Comparison of ENCODE assay signal across 17 cellular contexts in the genomic region with DNA sequence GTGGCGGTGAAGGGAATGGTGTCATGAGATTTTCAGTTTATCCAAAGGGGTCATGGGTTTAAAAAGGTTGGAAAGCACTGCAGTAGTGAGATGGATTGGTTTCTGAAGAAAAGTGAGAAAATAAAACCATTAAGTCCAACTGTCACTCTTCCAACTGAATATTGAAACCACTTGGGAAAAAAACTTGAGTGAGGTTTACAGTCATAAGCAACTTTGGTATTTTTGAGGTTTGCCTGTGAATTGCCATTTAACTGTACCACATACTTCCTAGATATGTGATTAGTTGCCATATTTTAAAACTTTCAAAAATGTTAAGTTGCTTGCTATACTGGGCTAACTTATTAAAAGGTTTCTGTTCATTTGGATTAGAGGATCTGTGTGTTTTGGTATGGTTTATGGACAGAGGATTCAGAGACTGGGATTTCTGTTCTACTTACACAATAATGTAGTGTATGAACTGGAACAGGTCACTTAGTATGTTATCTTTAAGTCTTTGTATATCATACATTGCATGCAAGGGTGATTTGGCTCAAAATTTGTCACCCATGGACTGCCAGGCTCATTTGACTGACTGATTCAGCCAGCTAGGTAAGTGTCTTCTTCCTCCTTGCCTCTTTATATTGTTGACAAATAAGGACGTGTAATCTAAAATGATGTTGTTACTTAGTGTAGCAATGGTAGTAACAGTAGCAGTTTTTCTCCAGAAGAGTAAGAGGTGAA.
A peak's percentile ranks its signal among the peaks of the same experiment; 100 is the strongest.
DNase-seq lines count a peak whose midpoint lies in the region; ATAC-seq and TF ChIP-seq lines count a peak whose summit lies in the region.
"Had no signal": no experiment of that assay in that cellular context is flagged by ENCODE, and none has a peak within 500 bp of the region (broad histone marks: within the 10 kb centered on the region; RNA-seq: fewer than 3 reads in every experiment).

No MANE protein-coding gene starts in this region.

- no peak for TF ChIP-seq CTCF in lower lobe of right lung (IDR thresholded peaks at IDR 0.05)

- no peaks in the 10 kb centered on the region for H3K27me3 Mint-ChIP-seq in activated CD8-positive, alpha-beta memory T cell treated with anti-CD3 and anti-CD28 coated beads, Interleukin-2, amount 10 ng/mL, durations not matched to agents 7 days and 5 days
- no peaks in the 10 kb centered on the region for H3K27me3 Mint-ChIP-seq in activated T-helper 1 cell treated with anti-CD3 and anti-CD28 coated beads, Interleukin-12 subunit alpha, Interleukin-12 subunit beta, Interleukin-2, Interleukin-4 antibody, amounts not matched to agents 30 ng/mL and 10 ng/mL and 1 ng/mL, durations not matched to agents 14 hours and 24 hours and 36 hours (ENCODE audit: insufficient read depth)
- no peaks in the 10 kb centered on the region for H3K27me3 Mint-ChIP-seq in central memory CD8-positive, alpha-beta T cell
- H3K27me3 Mint-ChIP-seq: CD8-positive, alpha-beta memory T cell had no signal

- H3K4me1 ChIP-seq in lower lobe of right lung = no peaks in the 10 kb centered on the region
- H3K4me1 ChIP-seq: BE2C had no signal

- H3K27ac Mint-ChIP-seq in activated CD8-positive, alpha-beta memory T cell treated with anti-CD3 and anti-CD28 coated beads, Interleukin-2, amount 10 ng/mL, durations not matched to agents 7 days and 5 days = peak overlapping the region; percentile 24
- H3K27ac Mint-ChIP-seq in activated T-helper 1 cell treated with anti-CD3 and anti-CD28 coated beads, Interleukin-12 subunit alpha, Interleukin-12 subunit beta, Interleukin-2, Interleukin-4 antibody, amounts not matched to agents 30 ng/mL and 10 ng/mL and 1 ng/mL, durations not matched to agents 14 hours and 24 hours and 36 hours = peak overlapping the region; percentile 65
- no peak overlapping the region for H3K27ac Mint-ChIP-seq in central memory CD8-positive, alpha-beta T cell (ENCODE audit: low read depth)
- peak overlapping the region; percentile 0 for H3K27ac Mint-ChIP-seq in stimulated activated effector memory CD8-positive, alpha-beta T cell treated with anti-CD3 and anti-CD28 coated beads, Interleukin-12 subunit alpha, Interleukin-12 subunit beta, amount 100 ng/mL, for 72 hours
- H3K27ac Mint-ChIP-seq: CD4-positive, CD25-positive, alpha-beta regulatory T cell; H9 had no signal

- H3K4me1 Mint-ChIP-seq in activated CD8-positive, alpha-beta memory T cell treated with anti-CD3 and anti-CD28 coated beads, Interleukin-2, amount 10 ng/mL, durations not matched to agents 7 days and 5 days = peaks cover 28% of the 10 kb centered on the region
- H3K4me1 Mint-ChIP-seq in activated T-helper 1 cell treated with anti-CD3 and anti-CD28 coated beads, Interleukin-12 subunit alpha, Interleukin-12 subunit beta, Interleukin-2, Interleukin-4 antibody, amounts not matched to agents 30 ng/mL and 10 ng/mL and 1 ng/mL, durations not matched to agents 14 hours and 24 hours and 36 hours (ENCODE audit: low read depth) = peaks cover 52% of the 10 kb centered on the region
- H3K4me1 Mint-ChIP-seq in central memory CD8-positive, alpha-beta T cell = peaks cover 46% of the 10 kb centered on the region
- H3K4me1 Mint-ChIP-seq in stimulated activated effector memory CD8-positive, alpha-beta T cell treated with anti-CD3 and anti-CD28 coated beads, Interleukin-12 subunit alpha, Interleukin-12 subunit beta, amount 100 ng/mL, for 72 hours = peaks cover 31% of the 10 kb centered on the region

- H3K27ac ChIP-seq in lower lobe of right lung = no peak overlapping the region

- H3K27me3 ChIP-seq in lower lobe of right lung (ENCODE audit: low read depth) = no peaks in the 10 kb centered on the region
- H3K27me3 ChIP-seq: BE2C had no signal

- CTCF ChIA-PET in activated CD8-positive, alpha-beta memory T cell treated with anti-CD3 and anti-CD28 coated beads, Interleukin-2, amount 10 ng/mL, durations not matched to agents 7 days and 5 days (lab: Charles Lee) = no interaction called here

- DNase-seq in activated CD8-positive, alpha-beta memory T cell treated with anti-CD3 and anti-CD28 coated beads, Interleukin-2, amount 10 ng/mL, durations not matched to agents 7 days and 5 days = no peak
- DNase-seq in activated CD8-positive, alpha-beta memory T cell treated with anti-CD3 and anti-CD28 coated beads, Interleukin-2, amount 50 U/mL, for 4 hours = no peak
- no peak for DNase-seq in activated T-helper 1 cell treated with anti-CD3 and anti-CD28 coated beads, Interleukin-12 subunit alpha, Interleukin-12 subunit beta, Interleukin-2, Interleukin-4 antibody, amounts not matched to agents 30 ng/mL and 10 ng/mL and 1 ng/mL, durations not matched to agents 14 hours and 24 hours and 36 hours (ENCODE audit: low spot score)
- no peak for DNase-seq in central memory CD8-positive, alpha-beta T cell (ENCODE audit: low spot score in 2 of 2)
- no peak for DNase-seq in stimulated activated effector memory CD8-positive, alpha-beta T cell treated with anti-CD3 and anti-CD28 coated beads, Interleukin-12 subunit alpha, Interleukin-12 subunit beta, amount 100 ng/mL, for 72 hours (ENCODE audit: low spot score in 2 of 2)
- DNase-seq in NCI-H1694 treated with DMSO at 0.1 percent for 48 hours (lab: John Stamatoyannopoulos, UW) = no peak
- no peak for DNase-seq in lower lobe of right lung
- DNase-seq: ACHN; BE2C; C1 segment of cervical spinal cord; CD4-positive, CD25-positive, alpha-beta regulatory T cell; CD8-positive, alpha-beta memory T cell; COR-L47; DMS 273 treated with DMSO at 0.1 percent for 48 hours; DMS53; H9; IMR-90 had no signal

- no peak for ATAC-seq in activated CD8-positive, alpha-beta memory T cell treated with anti-CD3 and anti-CD28 coated beads, Interleukin-2, amount 10 ng/mL, durations not matched to agents 7 days and 5 days
- ATAC-seq in central memory CD8-positive, alpha-beta T cell (replicated peaks; ENCODE audit: extremely low read depth, poor library complexity, severe bottlenecking) = peak; percentile 46
- ATAC-seq in stimulated activated effector memory CD8-positive, alpha-beta T cell treated with anti-CD3 and anti-CD28 coated beads, Interleukin-12 subunit alpha, Interleukin-12 subunit beta, amount 100 ng/mL, for 72 hours = peak; percentile 67
- no peak for ATAC-seq in lower lobe of right lung

- no peak overlapping the region for H3K4me3 ChIP-seq in lower lobe of right lung

- no peaks in the 10 kb centered on the region for H3K9me3 ChIP-seq in lower lobe of right lung
- H3K9me3 ChIP-seq: BE2C had no signal

- H3K4me3 Mint-ChIP-seq in activated CD8-positive, alpha-beta memory T cell treated with anti-CD3 and anti-CD28 coated beads, Interleukin-2, amount 10 ng/mL, durations not matched to agents 7 days and 5 days = no peak overlapping the region
- H3K4me3 Mint-ChIP-seq in activated T-helper 1 cell treated with anti-CD3 and anti-CD28 coated beads, Interleukin-12 subunit alpha, Interleukin-12 subunit beta, Interleukin-2, Interleukin-4 antibody, amounts not matched to agents 30 ng/mL and 10 ng/mL and 1 ng/mL, durations not matched to agents 14 hours and 24 hours and 36 hours = peak overlapping the region; percentile 55
- H3K4me3 Mint-ChIP-seq in central memory CD8-positive, alpha-beta T cell = peak overlapping the region; percentile 41
- peak overlapping the region; percentile 20 for H3K4me3 Mint-ChIP-seq in stimulated activated effector memory CD8-positive, alpha-beta T cell treated with anti-CD3 and anti-CD28 coated beads, Interleukin-12 subunit alpha, Interleukin-12 subunit beta, amount 100 ng/mL, for 72 hours
- H3K4me3 Mint-ChIP-seq: CD4-positive, CD25-positive, alpha-beta regulatory T cell; H9 had no signal

- peaks cover 5% of the 10 kb centered on the region for H3K9me3 Mint-ChIP-seq in activated CD8-positive, alpha-beta memory T cell treated with anti-CD3 and anti-CD28 coated beads, Interleukin-2, amount 10 ng/mL, durations not matched to agents 7 days and 5 days (ENCODE audit: low read depth)
- peaks cover 10% of the 10 kb centered on the region for H3K9me3 Mint-ChIP-seq in activated T-helper 1 cell treated with anti-CD3 and anti-CD28 coated beads, Interleukin-12 subunit alpha, Interleukin-12 subunit beta, Interleukin-2, Interleukin-4 antibody, amounts not matched to agents 30 ng/mL and 10 ng/mL and 1 ng/mL, durations not matched to agents 14 hours and 24 hours and 36 hours
- H3K9me3 Mint-ChIP-seq in central memory CD8-positive, alpha-beta T cell = no peaks in the 10 kb centered on the region
- no peaks in the 10 kb centered on the region for H3K9me3 Mint-ChIP-seq in stimulated activated effector memory CD8-positive, alpha-beta T cell treated with anti-CD3 and anti-CD28 coated beads, Interleukin-12 subunit alpha, Interleukin-12 subunit beta, amount 100 ng/mL, for 72 hours
- H3K9me3 Mint-ChIP-seq: CD4-positive, CD25-positive, alpha-beta regulatory T cell; CD8-positive, alpha-beta memory T cell; H9 had no signal

- peaks cover 21% of the 10 kb centered on the region for H3K36me3 Mint-ChIP-seq in activated CD8-positive, alpha-beta memory T cell treated with anti-CD3 and anti-CD28 coated beads, Interleukin-2, amount 10 ng/mL, durations not matched to agents 7 days and 5 days
- peaks cover 11% of the 10 kb centered on the region for H3K36me3 Mint-ChIP-seq in activated T-helper 1 cell treated with anti-CD3 and anti-CD28 coated beads, Interleukin-12 subunit alpha, Interleukin-12 subunit beta, Interleukin-2, Interleukin-4 antibody, amounts not matched to agents 30 ng/mL and 10 ng/mL and 1 ng/mL, durations not matched to agents 14 hours and 24 hours and 36 hours (ENCODE audit: low read depth)
- peaks cover 2% of the 10 kb centered on the region for H3K36me3 Mint-ChIP-seq in central memory CD8-positive, alpha-beta T cell (ENCODE audit: insufficient read depth)
- no peaks in the 10 kb centered on the region for H3K36me3 Mint-ChIP-seq in stimulated activated effector memory CD8-positive, alpha-beta T cell treated with anti-CD3 and anti-CD28 coated beads, Interleukin-12 subunit alpha, Interleukin-12 subunit beta, amount 100 ng/mL, for 72 hours
- H3K36me3 Mint-ChIP-seq: CD4-positive, CD25-positive, alpha-beta regulatory T cell; CD8-positive, alpha-beta memory T cell had no signal

- no peaks in the 10 kb centered on the region for H3K36me3 ChIP-seq in lower lobe of right lung
- H3K36me3 ChIP-seq: BE2C had no signal

- intact Hi-C loops in activated T-helper 1 cell treated with anti-CD3 and anti-CD28 coated beads, Interleukin-12 subunit alpha, Interleukin-12 subunit beta, Interleukin-2, Interleukin-4 antibody, amounts not matched to agents 30 ng/mL and 10 ng/mL and 1 ng/mL, durations not matched to agents 14 hours and 24 hours and 36 hours (cut with micrococcal nuclease) = loop anchor here (1.0 to 5.0 kb wide), 6 partner anchors 17 to 403 kb away; no protein-coding TSS in a partner anchor
- intact Hi-C loops in lower lobe of right lung (cut with DNase I) = no loop called here

Comparison
In these comparisons a context has a peak if more than half of its experiments do, and no peak if none do; other contexts are left out.
1. ATAC-seq: peak in central memory CD8-positive, alpha-beta T cell (single experiment) and stimulated activated effector memory CD8-positive, alpha-beta T cell treated with anti-CD3 and anti-CD28 coated beads, Interleukin-12 subunit alpha, Interleukin-12 subunit beta, amount 100 ng/mL, for 72 hours (single experiment); none in activated CD8-positive, alpha-beta memory T cell treated with anti-CD3 and anti-CD28 coated beads, Interleukin-2, amount 10 ng/mL, durations not matched to agents 7 days and 5 days (single experiment) and lower lobe of right lung (0 of 2).